In genomic region chr4:172202480-172203076, GRCh38 we compare ENCODE assay signal across 8 cellular contexts.
A peak's percentile ranks its signal among the peaks of the same experiment; 100 is the strongest.
DNase-seq lines count a peak whose midpoint lies in the region; ATAC-seq lines count a peak whose summit lies in the region.

No MANE protein-coding gene starts in this region.

- no peak overlapping the region for H3K27ac Mint-ChIP-seq in T-helper 2 cell treated with Interferon-gamma antibody and Interleukin-4, amounts not matched to agents 5 μg/mL and 100 μg/mL, for 36 hours

- in situ Hi-C loops in SK-MEL-5 (cut with HindIII; ENCODE audit: low pct_unique_long_range_greater_than_20kb, low sequenced_read_pairs), result no loop called here

- no peaks in the 10 kb centered on the region for H3K4me1 Mint-ChIP-seq in T-helper 2 cell treated with Interferon-gamma antibody and Interleukin-4, amounts not matched to agents 5 μg/mL and 100 μg/mL, for 36 hours (ENCODE audit: low read depth)

- H3K27me3 Mint-ChIP-seq in T-helper 2 cell treated with Interferon-gamma antibody and Interleukin-4, amounts not matched to agents 5 μg/mL and 100 μg/mL, for 36 hours (ENCODE audit: low read depth), result no peaks in the 10 kb centered on the region

- no peaks in the 10 kb centered on the region for H3K9me3 Mint-ChIP-seq in T-helper 2 cell treated with Interferon-gamma antibody and Interleukin-4, amounts not matched to agents 5 μg/mL and 100 μg/mL, for 36 hours

- no peak for ATAC-seq in GM19328 (IDR thresholded peaks at IDR 0.05; ENCODE audit: unreplicated experiment)

- H3K4me3 Mint-ChIP-seq in T-helper 2 cell treated with Interferon-gamma antibody and Interleukin-4, amounts not matched to agents 5 μg/mL and 100 μg/mL, for 36 hours, result no peak overlapping the region

- no peaks in the 10 kb centered on the region for H3K36me3 Mint-ChIP-seq in T-helper 2 cell treated with Interferon-gamma antibody and Interleukin-4, amounts not matched to agents 5 μg/mL and 100 μg/mL, for 36 hours (ENCODE audit: low read depth)

- DNase-seq in DMS 273 (lab: John Stamatoyannopoulos, UW; ENCODE audit: unreplicated experiment), result peak; percentile 13
- no peak for DNase-seq in DMS 273 treated with DMSO at 0.1 percent for 48 hours (lab: John Stamatoyannopoulos, UW)
- DNase-seq in HPDE6-E6E7 (ENCODE audit: extremely low spot score), result peak; percentile 31
- DNase-seq in SK-MEL-5 (ENCODE audit: low read depth, low spot score), result peak; percentile 63
- peak; percentile 5 for DNase-seq in glomerular endothelial cell (ENCODE audit: extremely low read depth, low read depth, low spot score)
- no peak for DNase-seq in T-helper 2 cell treated with Interferon-gamma antibody and Interleukin-4, amounts not matched to agents 5 μg/mL and 100 μg/mL, for 36 hours (ENCODE audit: low spot score)
- DNase-seq in NCI-H2196 (lab: John Stamatoyannopoulos, UW; ENCODE audit: unreplicated experiment), result no peak

Comparison
In these comparisons a context has a peak if more than half of its experiments do, and no peak if none do; other contexts are left out.
1. DNase-seq: peak in DMS 273 (single experiment), HPDE6-E6E7 (single experiment), SK-MEL-5 (single experiment) and glomerular endothelial cell (single experiment); none in DMS 273 treated with DMSO at 0.1 percent for 48 hours (single experiment), T-helper 2 cell treated with Interferon-gamma antibody and Interleukin-4, amounts not matched to agents 5 μg/mL and 100 μg/mL, for 36 hours (single experiment) and NCI-H2196 (single experiment).